39 cellular contexts compared by ENCODE assay signal in genomic region chr7:96354881-96355280, GRCh38.
"Had no signal": no experiment of that assay in that cellular context is flagged by ENCODE, and none has a peak within 500 bp of the region (broad histone marks: within the 10 kb centered on the region; RNA-seq: fewer than 3 reads in every experiment).

No MANE protein-coding gene starts in this region.

- H3K36me3 ChIP-seq: brain microvascular endothelial cell had no signal

- H3K27me3 ChIP-seq: brain microvascular endothelial cell had no signal

- H3K4me3 ChIP-seq: PC-9 had no signal

- H3K4me2 ChIP-seq: PC-9 had no signal

- ATAC-seq: activated CD8-positive, alpha-beta memory T cell treated with anti-CD3 and anti-CD28 coated beads, Interleukin-2, amount 10 ng/mL, durations not matched to agents 7 days and 5 days; activated T-cell treated with anti-CD3 and anti-CD28 coated beads, Interleukin-2, amount 50 U/mL, for 72 hours; activated T-helper 17 cell treated with anti-CD3 and anti-CD28 coated beads, Interleukin-2, amount 50 U/mL, for 72 hours; Right ventricle myocardium inferior had no signal

- H2AFZ ChIP-seq: PC-9 had no signal

- DNase-seq: activated CD4-positive, alpha-beta memory T cell treated with anti-CD3 and anti-CD28 coated beads, Interleukin-2, amount 10 ng/mL, durations not matched to agents 7 days and 5 days; activated CD4-positive, alpha-beta T cell treated with anti-CD3 and anti-CD28 coated beads for 1 hour; activated CD4-positive, alpha-beta T cell treated with anti-CD3 and anti-CD28 coated beads for 48 hours; activated CD4-positive, CD25-positive, alpha-beta regulatory T cell; activated CD8-positive, alpha-beta memory T cell treated with anti-CD3 and anti-CD28 coated beads for 24 hours; activated CD8-positive, alpha-beta memory T cell treated with anti-CD3 and anti-CD28 coated beads, Interleukin-2, amount 10 ng/mL, durations not matched to agents 7 days and 5 days; activated effector memory CD4-positive, alpha-beta T cell treated with anti-CD3 and anti-CD28 coated beads, Interleukin-2, amount 50 U/mL, for 16 hours; activated naive CD4-positive, alpha-beta T cell; activated naive CD4-positive, alpha-beta T cell treated with anti-CD3 and anti-CD28 coated beads, Interleukin-2, amount 50 U/mL, for 16 hours; activated naive CD8-positive, alpha-beta T cell treated with anti-CD3 and anti-CD28 coated beads for 36 hours; activated T-cell treated with anti-CD3 and anti-CD28 coated beads, Interleukin-2, amount 50 U/mL, for 1 hour; activated T-cell treated with anti-CD3 and anti-CD28 coated beads, Interleukin-2, amount 50 U/mL, for 72 hours; amniotic stem cell; aorta; brain microvascular endothelial cell; Kasumi-1; KG1; NCI-H1092 treated with DMSO at 0.1 percent for 48 hours; NCI-H1417; NCI-H146; NCI-H187; NCI-H2029 treated with DMSO at 0.1 percent for 48 hours; NCI-H2107; NCI-H2171; NCI-H2227 treated with DMSO at 0.1 percent for 48 hours; NCI-H446; NCI-H510A treated with DMSO at 0.1 percent for 48 hours; NCI-H526 treated with DMSO at 0.1 percent for 48 hours; NK-92 treated with Interleukin-12 subunit alpha and Interleukin-12 subunit beta, amount 100 ng/mL, for 24 hours; PC-9; SIG-M5; SW 1271; T-helper 1 cell; T-helper 2 cell; T-helper 9 cell had no signal

- H3K27ac ChIP-seq: brain microvascular endothelial cell, PC-9, RWPE1, VCaP had no signal
